In the genomic region with DNA sequence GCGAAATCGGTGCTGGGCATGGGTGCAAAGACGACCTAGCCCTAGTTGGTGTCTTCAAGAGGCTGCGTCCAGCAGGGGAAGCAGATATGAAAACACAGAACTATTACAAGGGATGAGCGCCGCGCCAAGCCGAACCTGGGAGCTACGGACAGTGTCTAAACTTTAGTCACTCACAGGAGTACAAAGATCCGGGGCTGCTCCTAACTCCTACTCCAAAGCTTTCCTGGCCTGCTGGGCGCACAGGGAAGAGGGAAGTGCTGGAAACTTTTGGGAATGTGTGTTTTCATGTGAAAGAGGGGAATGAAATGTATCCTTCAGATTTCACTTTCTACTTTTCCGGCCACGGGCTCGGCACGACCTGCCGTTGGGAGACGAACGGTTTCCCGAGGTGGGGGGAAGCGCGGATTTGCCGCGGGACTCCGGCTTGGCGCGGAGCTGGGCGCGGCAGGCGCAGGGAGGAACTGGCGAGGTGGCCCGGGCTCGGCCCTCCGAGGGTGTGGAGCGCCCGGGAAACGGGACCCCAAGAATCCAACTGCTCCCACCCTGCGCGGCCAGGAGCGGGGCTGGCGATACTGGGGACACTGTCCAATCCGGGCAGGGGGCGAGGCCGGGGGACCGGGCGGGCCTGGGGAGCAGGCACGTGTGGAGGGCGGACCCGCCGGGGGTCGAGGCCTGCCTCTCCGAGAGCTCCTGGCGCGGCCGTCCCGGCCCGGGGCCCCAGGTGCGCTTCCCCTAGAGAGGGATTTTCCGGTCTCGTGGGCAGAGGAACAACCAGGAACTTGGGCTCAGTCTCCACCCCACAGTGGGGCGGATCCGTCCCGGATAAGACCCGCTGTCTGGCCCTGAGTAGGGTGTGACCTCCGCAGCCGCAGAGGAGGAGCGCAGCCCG, we compare ENCODE assay signal across 8 cellular contexts. TPM values are rescaled to one million over a fixed set of nuclear protein-coding genes. Genes with fewer than 3 reads are reported as not detected.
DNase-seq lines count a peak whose midpoint lies in the region; ATAC-seq and TF ChIP-seq lines count a peak whose summit lies in the region.

ANXA4 (plus strand) TSS at position 854 of the 889 bp plus-strand sequence. CDS start 39,432 bp downstream, outside the sequence.

- H3K14ac ChIP-seq in trophoblast cell (ENCODE audit: low read length) = peak within 1 kb of the TSS; percentile 93

- peaks cover 8% of the 10 kb centered on the region for H3F3A ChIP-seq in SK-N-SH (replicated peaks; ENCODE audit: insufficient read depth)

- peaks cover 0 to 7% of the 10 kb centered on the region in 2 experiments for H3K36me3 ChIP-seq in SK-N-SH (replicated peaks in 1 of 2; ENCODE audit: control insufficient read depth in 1 of 2, insufficient read depth in 2 of 2, low read length in 1 of 2)
- H3K36me3 ChIP-seq in trophoblast cell (ENCODE audit: control insufficient read depth in 1 of 2, insufficient read depth in 2 of 2, low read length in 2 of 2) = no peaks in the 10 kb centered on the region
- no peaks in the 10 kb centered on the region for H3K36me3 ChIP-seq in urinary bladder (ENCODE audit: insufficient read depth)

- H3K27me3 ChIP-seq in SK-N-SH (ENCODE audit: insufficient read depth) = no peaks in the 10 kb centered on the region
- H3K27me3 ChIP-seq in trophoblast cell (ENCODE audit: insufficient read depth, low read length) = no peaks in the 10 kb centered on the region

- H4K8ac ChIP-seq in trophoblast cell (ENCODE audit: low read depth, low read length) = peak within 1 kb of the TSS; percentile 91

- TF ChIP-seq EP300 in SK-N-SH (IDR thresholded peaks at IDR 0.05; ENCODE audit: borderline replicate concordance in 1 of 2, low read depth in 1 of 2, low read length in 1 of 2) = no peak

- H3K79me2 ChIP-seq in SK-N-SH (ENCODE audit: insufficient read depth) = peaks cover 41% of the 10 kb centered on the region
- peaks cover 13% of the 10 kb centered on the region for H3K79me2 ChIP-seq in trophoblast cell (ENCODE audit: control insufficient read depth, insufficient read depth, low read length, poor library complexity)

- H2AFZ ChIP-seq in SK-N-SH (ENCODE audit: low read depth) (peak within 1 kb of the TSS; percentile 88), trophoblast cell (ENCODE audit: insufficient read depth, low read length, poor library complexity) (peak within 1 kb of the TSS; percentile 92)

- H3K79me1 ChIP-seq in trophoblast cell (ENCODE audit: low read length) = peaks cover 14% of the 10 kb centered on the region

- H3K27ac ChIP-seq in SK-N-SH (ENCODE audit: low read depth in 2 of 2, low read length in 1 of 2) (peak within 1 kb of the TSS; percentile 80 to 84), trophoblast cell (ENCODE audit: low read depth, low read length) (peak within 1 kb of the TSS; percentile 82), urinary bladder (ENCODE audit: low read depth) (peak within 1 kb of the TSS; percentile 93)

- H4K20me1 ChIP-seq in SK-N-SH (ENCODE audit: insufficient read depth) = no peaks in the 10 kb centered on the region

- CTCF ChIA-PET in SK-N-SH (lab: Yijun Ruan, JAX) = interaction anchor here (0.6 to 8.5 kb wide), 10 partner anchors 11 to 183 kb away, joined by 3 to 79 read pairs (median 3); no protein-coding TSS in a partner anchor

- peak within 1 kb of the TSS; percentile 96 for H3K4ac ChIP-seq in trophoblast cell (ENCODE audit: low read depth, low read length)

- H3K9me3 Mint-ChIP-seq in activated naive CD4-positive, alpha-beta T cell treated with anti-CD3 and anti-CD28 coated beads, Interleukin-2, amount 50 U/mL, for 24 hours = no peaks in the 10 kb centered on the region

- peak within 1 kb of the TSS; percentile 87 for H3K9ac ChIP-seq in SK-N-SH
- peak within 1 kb of the TSS; percentile 85 for H3K9ac ChIP-seq in trophoblast cell (ENCODE audit: low read length)

- H3K18ac ChIP-seq in trophoblast cell (ENCODE audit: low read length) = peak within 1 kb of the TSS; percentile 81

- H4K12ac ChIP-seq in trophoblast cell (ENCODE audit: low read depth, low read length) = peak within 1 kb of the TSS; percentile 61

- ATAC-seq in GM21390 (IDR thresholded peaks at IDR 0.05; ENCODE audit: unreplicated experiment) = peak; percentile 86

- H3K9me3 ChIP-seq in SK-N-SH = no peaks in the 10 kb centered on the region
- no peaks in the 10 kb centered on the region for H3K9me3 ChIP-seq in trophoblast cell (ENCODE audit: insufficient read depth, low read depth, low read length)

- peak within 1 kb of the TSS; percentile 86 for H2BK120ac ChIP-seq in trophoblast cell (ENCODE audit: insufficient read depth, low read length, poor library complexity)

- WGBS in SK-N-SH (ENCODE audit: low lambda C conversion rate) = 2% methylated on average over 42 of the region's 67 CpGs
- WGBS in trophoblast cell (ENCODE audit: extremely low coverage, insufficient coverage, insufficient read length) = no CpG with 5 or more reads among the region's 67 CpGs
- under 1% methylated on average over 67 of the region's 67 CpGs for WGBS in urinary bladder

- DNase-seq in DMS153 treated with DMSO at 0.1 percent for 48 hours (lab: John Stamatoyannopoulos, UW; ENCODE audit: unreplicated experiment) = peak; percentile 27
- DNase-seq in HUDEP-2 (lab: John Stamatoyannopoulos, UW; ENCODE audit: unreplicated experiment in 76 of 76) = peak in 63 of 76 experiments; percentile 5 to 74 (median 47)
- DNase-seq in SK-N-SH = peak; percentile 88
- DNase-seq in head of caudate nucleus = peak; percentile 28 to 76 (median 57)
- DNase-seq in trophoblast cell = peak; percentile 90 to 96

- intact Hi-C loops in head of caudate nucleus (cut with DNase I) = no loop called here

- H3K4me3 Mint-ChIP-seq in activated naive CD4-positive, alpha-beta T cell treated with anti-CD3 and anti-CD28 coated beads, Interleukin-2, amount 50 U/mL, for 24 hours = peak within 1 kb of the TSS; percentile 97

- POLR2A ChIA-PET in SK-N-SH (lab: Yijun Ruan, JAX) = interaction anchor here (1.0 kb wide), 1 partner anchor 17 kb away, joined by 3 read pairs; no protein-coding TSS in a partner anchor

- H3K4me2 ChIP-seq in SK-N-SH (peak within 1 kb of the TSS; percentile 93), trophoblast cell (ENCODE audit: low read length) (peak within 1 kb of the TSS; percentile 97)

- peak within 1 kb of the TSS; percentile 87 for H2BK5ac ChIP-seq in trophoblast cell (ENCODE audit: low read depth, low read length, poor library complexity)

- peak; percentile 39 for TF ChIP-seq CTCF in SK-N-SH (IDR thresholded peaks at IDR 0.05)

- peaks cover 0 to 10% of the 10 kb centered on the region in 2 experiments; a peak in 1 of 4 replicates for H3K4me1 ChIP-seq in SK-N-SH (ENCODE audit: control insufficient read depth in 1 of 2, insufficient read depth in 2 of 2, low read depth in 1 of 2, low read length in 1 of 2)
- H3K4me1 ChIP-seq in trophoblast cell (ENCODE audit: control insufficient read depth in 1 of 2, insufficient read depth in 2 of 2, low read length in 2 of 2) = peaks cover 6 to 7% of the 10 kb centered on the region in 2 experiments
- H3K4me1 ChIP-seq in urinary bladder (ENCODE audit: insufficient read depth) = peaks cover 1% of the 10 kb centered on the region

- peak within 1 kb of the TSS; percentile 94 for H4K91ac ChIP-seq in trophoblast cell (ENCODE audit: low read depth, low read length)

- peak within 1 kb of the TSS; percentile 94 for H3K27ac Mint-ChIP-seq in activated naive CD4-positive, alpha-beta T cell treated with anti-CD3 and anti-CD28 coated beads, Interleukin-2, amount 50 U/mL, for 24 hours

- no peak within 1 kb of the TSS for H3K23ac ChIP-seq in trophoblast cell (ENCODE audit: low read length)

- H3K9me2 ChIP-seq in SK-N-SH = no peaks in the 10 kb centered on the region

- no peaks in the 10 kb centered on the region for H3K27me3 Mint-ChIP-seq in activated naive CD4-positive, alpha-beta T cell treated with anti-CD3 and anti-CD28 coated beads, Interleukin-2, amount 50 U/mL, for 24 hours

- H3K4me1 Mint-ChIP-seq in activated naive CD4-positive, alpha-beta T cell treated with anti-CD3 and anti-CD28 coated beads, Interleukin-2, amount 50 U/mL, for 24 hours = peaks cover 13% of the 10 kb centered on the region

- no peaks in the 10 kb centered on the region for H3K36me3 Mint-ChIP-seq in activated naive CD4-positive, alpha-beta T cell treated with anti-CD3 and anti-CD28 coated beads, Interleukin-2, amount 50 U/mL, for 24 hours

- peak within 1 kb of the TSS; percentile 22 for H2AK5ac ChIP-seq in trophoblast cell (ENCODE audit: low read length)

- no peak for TF ChIP-seq RAD21 in SK-N-SH (IDR thresholded peaks at IDR 0.05; ENCODE audit: low read length)

- peak within 1 kb of the TSS; percentile 69 to 72 for H3K4me3 ChIP-seq in SK-N-SH (ENCODE audit: low read depth in 2 of 2, low read length in 1 of 2)
- H3K4me3 ChIP-seq in trophoblast cell (ENCODE audit: low read depth, low read length) = peak within 1 kb of the TSS; percentile 94
- H3K4me3 ChIP-seq in urinary bladder (ENCODE audit: low read depth, low read length) = peak within 1 kb of the TSS; percentile 95

- H2BK12ac ChIP-seq in trophoblast cell (ENCODE audit: low read length) = peak within 1 kb of the TSS; percentile 6

TF ChIP-seq in SK-N-SH, 30 proteins besides CTCF, POLR2A, EP300 and RAD21 (continues in another document):
- TF ChIP-seq MEF2A (IDR thresholded peaks at IDR 0.05; ENCODE audit: borderline replicate concordance, low read depth) (no peak), IRF3 (IDR thresholded peaks at IDR 0.05; ENCODE audit: low read depth, low read length) (no peak), YY1 (IDR thresholded peaks at IDR 0.05; ENCODE audit: low read depth) (no peak), SMC3 (IDR thresholded peaks at IDR 0.05; ENCODE audit: low read depth, low read length) (no peak)
- TF ChIP-seq, protein P1, sequence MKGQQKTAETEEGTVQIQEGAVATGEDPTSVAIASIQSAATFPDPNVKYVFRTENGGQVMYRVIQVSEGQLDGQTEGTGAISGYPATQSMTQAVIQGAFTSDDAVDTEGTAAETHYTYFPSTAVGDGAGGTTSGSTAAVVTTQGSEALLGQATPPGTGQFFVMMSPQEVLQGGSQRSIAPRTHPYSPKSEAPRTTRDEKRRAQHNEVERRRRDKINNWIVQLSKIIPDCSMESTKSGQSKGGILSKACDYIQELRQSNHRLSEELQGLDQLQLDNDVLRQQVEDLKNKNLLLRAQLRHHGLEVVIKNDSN (IDR thresholded peaks at IDR 0.05; ENCODE audit: borderline replicate concordance, low read depth) = peak; percentile 77

RNA-seq across cellular contexts. Expression of gene ANXA4, which starts in this region (rescaled TPM):
- polyA plus RNA-seq in SK-N-SH (2012; rRNA removed) = 93.2 and 137 TPM in 2 replicates
- polyA plus RNA-seq in SK-N-SH (2012; cell fraction: cytosol; rRNA removed) = 86.9 and 101 TPM in 2 replicates
- polyA plus RNA-seq in SK-N-SH (2012; cell fraction: nucleus; rRNA removed) = 126 and 213 TPM in 2 replicates
- polyA plus RNA-seq in trophoblast cell (2013) = 68.4 and 70.7 TPM in 2 replicates
- 27.1 TPM for total RNA-seq in urinary bladder
- polyA plus RNA-seq in urinary bladder = 68.0 TPM

Comparison
In these comparisons a context has a peak if more than half of its experiments do, and no peak if none do; other contexts are left out.
1. Peak in every context shown above with its lines: DNase-seq, ATAC-seq, H3K4me3 ChIP-seq and H3K27ac ChIP-seq.
2. DNase-seq: peak in every context shown above with its lines; median percentile 93 in trophoblast cell; 88 in SK-N-SH; 57 in head of caudate nucleus; 47 in HUDEP-2; 27 in DMS153 treated with DMSO at 0.1 percent for 48 hours.